In the genomic region with DNA sequence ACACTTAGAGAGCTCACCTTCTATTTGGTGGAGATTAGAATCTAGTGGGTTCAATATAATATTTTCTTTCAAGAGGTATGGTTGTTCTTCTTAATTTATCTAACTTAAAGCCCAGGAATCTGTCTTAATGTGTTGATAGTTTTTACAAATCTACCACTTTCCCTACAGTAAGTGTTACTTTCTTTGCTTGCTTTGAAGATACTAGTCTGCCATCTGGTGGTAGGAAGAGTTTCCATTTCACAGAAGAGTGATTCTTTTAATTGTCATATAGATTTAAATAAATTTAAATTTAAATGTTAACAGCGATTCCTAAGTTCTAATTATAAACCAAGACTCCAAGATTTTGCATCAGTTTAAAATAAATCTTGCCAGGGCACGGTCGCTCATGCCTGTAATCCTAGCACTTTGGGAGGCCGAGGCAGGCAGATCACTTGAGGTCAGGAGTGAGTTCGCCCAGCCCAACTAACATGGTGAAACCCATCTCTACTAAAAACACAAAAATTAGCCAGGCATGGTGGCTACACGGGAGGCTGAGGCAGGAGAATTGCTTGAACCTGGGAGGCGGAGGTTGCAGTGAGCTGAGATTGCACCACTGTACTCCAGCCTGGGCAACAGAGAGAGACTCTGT, we compare ENCODE assay signal across 8 cellular contexts. TPM values are rescaled to one million over a fixed set of nuclear protein-coding genes. Genes with fewer than 3 reads are reported as not detected.
DNase-seq lines count a peak whose midpoint lies in the region; ATAC-seq and TF ChIP-seq lines count a peak whose summit lies in the region.

No MANE protein-coding gene starts in this region.

- H3K23me2 ChIP-seq in H9 (ENCODE audit: insufficient read length, low read depth, low read length, poor library complexity, severe bottlenecking), result no peaks in the 10 kb centered on the region

- H3K56ac ChIP-seq in H9 (ENCODE audit: insufficient read length, low read depth, low read length), result no peak overlapping the region

- H3K4me3 ChIP-seq in PC-9, result no peak overlapping the region
- H3K4me3 ChIP-seq in endodermal cell (ENCODE audit: low read length), result no peak overlapping the region
- no peak overlapping the region for H3K4me3 ChIP-seq in mucosa of descending colon

- H3K4me3 Mint-ChIP-seq in H9 (no peak overlapping the region), endodermal cell (no peak overlapping the region)

- H3T11ph ChIP-seq in H9 (ENCODE audit: low read length), result no peak overlapping the region

- DNase-seq in NCI-H1105 treated with DMSO at 0.1 percent for 48 hours (lab: John Stamatoyannopoulos, UW), result peak; percentile 29
- no peak for DNase-seq in NCI-H1105 (lab: John Stamatoyannopoulos, UW)
- no peak for DNase-seq in H9
- no peak for DNase-seq in PC-9
- no peak for DNase-seq in endodermal cell
- DNase-seq in mucosa of descending colon, result peak in 1 of 3 donors; percentile 55

- H3K79me1 ChIP-seq in H9 (ENCODE audit: insufficient read depth, low read depth, low read length, poor library complexity, severe bottlenecking), result no peaks in the 10 kb centered on the region

- POLR2A ChIA-PET in PC-9 (lab: Charles Lee; ENCODE audit: unreplicated experiment), result no interaction called here

- H3K9ac ChIP-seq in H9 (ENCODE audit: extremely low read depth, insufficient read length, low read length), result no peak overlapping the region
- H3K9ac ChIP-seq in endodermal cell (ENCODE audit: extremely low read depth, low read length, poor library complexity, severe bottlenecking), result no peak overlapping the region

- H3K27ac Mint-ChIP-seq in H9 (no peak overlapping the region; a peak in 2 of 7 replicates), endodermal cell (no peak overlapping the region)

- no peaks in the 10 kb centered on the region for H3K9me2 ChIP-seq in PC-9 (ENCODE audit: insufficient read depth)

- H2BK12ac ChIP-seq in H9 (ENCODE audit: insufficient read length, low read depth, low read length), result no peak overlapping the region

- H3K27me3 ChIP-seq in H9 (ENCODE audit: insufficient read depth, low read length), result no peaks in the 10 kb centered on the region
- no peaks in the 10 kb centered on the region for H3K27me3 ChIP-seq in PC-9 (ENCODE audit: insufficient read depth, low read depth)
- no peaks in the 10 kb centered on the region for H3K27me3 ChIP-seq in endodermal cell (ENCODE audit: control insufficient read depth, insufficient read depth, low read length, poor library complexity, severe bottlenecking)

- H3K27ac ChIP-seq in H9 (ENCODE audit: insufficient read length, low read depth, low read length) (no peak overlapping the region), PC-9 (no peak overlapping the region), endodermal cell (ENCODE audit: low read depth, low read length) (no peak overlapping the region)

- no TSS peak for BruUV-seq in PC-9 (replicated peaks; lab: Mats Ljungman, UMichigan)

- H3K36me3 ChIP-seq in PC-9 (ENCODE audit: low read depth), result no peaks in the 10 kb centered on the region
- H3K36me3 ChIP-seq in endodermal cell (ENCODE audit: control insufficient read depth, insufficient read depth, low read length), result no peaks in the 10 kb centered on the region
- H3K36me3 ChIP-seq in mucosa of descending colon (ENCODE audit: low read depth), result no peaks in the 10 kb centered on the region

- H3K36me3 Mint-ChIP-seq in H9 (ENCODE audit: insufficient read depth in 1 of 3, low read depth in 3 of 3) (no peaks in the 10 kb centered on the region; a peak in 1 of 7 replicates), endodermal cell (ENCODE audit: low read depth) (no peaks in the 10 kb centered on the region)

- no peaks in the 10 kb centered on the region for H3K79me2 ChIP-seq in H9 (ENCODE audit: insufficient read depth, low read length)
- H3K79me2 ChIP-seq in PC-9 (ENCODE audit: low read depth), result no peaks in the 10 kb centered on the region

- H3K9me3 Mint-ChIP-seq in H9, result no peaks in the 10 kb centered on the region
- no peaks in the 10 kb centered on the region for H3K9me3 Mint-ChIP-seq in endodermal cell

- H3F3A ChIP-seq in PC-9 (ENCODE audit: insufficient read depth, low read depth), result peaks cover 5% of the 10 kb centered on the region; the same call in 1 of the 2 replicates

- H3K9me3 ChIP-seq in H9 (ENCODE audit: control insufficient read depth, low read depth, low read length) (no peaks in the 10 kb centered on the region), PC-9 (ENCODE audit: insufficient read depth, low read depth) (no peaks in the 10 kb centered on the region), endodermal cell (ENCODE audit: control insufficient read depth, low read length) (no peaks in the 10 kb centered on the region), mucosa of descending colon (no peaks in the 10 kb centered on the region)

- no peak overlapping the region for H2AFZ ChIP-seq in H9 (ENCODE audit: low read length)
- no peak overlapping the region for H2AFZ ChIP-seq in PC-9

- ATAC-seq in mucosa of descending colon (peak; percentile 56), GM21528 (IDR thresholded peaks at IDR 0.05; ENCODE audit: low FRiP score, unreplicated experiment) (no peak), HG03571 (IDR thresholded peaks at IDR 0.05; ENCODE audit: unreplicated experiment) (no peak)

- H3K4me2 ChIP-seq in H9 (ENCODE audit: insufficient read depth, insufficient read length, low read length), result no peak overlapping the region
- no peak overlapping the region for H3K4me2 ChIP-seq in PC-9

- H2BK5ac ChIP-seq in H9 (ENCODE audit: insufficient read length, low read length), result no peak overlapping the region

- H2BK20ac ChIP-seq in H9 (ENCODE audit: low read depth, low read length, poor library complexity, severe bottlenecking), result no peak overlapping the region

- H2AK5ac ChIP-seq in H9 (ENCODE audit: insufficient read length, low read length), result no peak overlapping the region

- H4K8ac ChIP-seq in H9 (replicated peaks; ENCODE audit: insufficient read length, low read depth, low read length), result no peak overlapping the region

- H2BK15ac ChIP-seq in H9 (ENCODE audit: low read depth, low read length), result no peak overlapping the region

- CTCF ChIA-PET in PC-9 (lab: Charles Lee), result no interaction called here

- H3K18ac ChIP-seq in H9 (ENCODE audit: insufficient read length, low read depth, low read length), result no peak overlapping the region

- H4K91ac ChIP-seq in H9 (ENCODE audit: insufficient read length, low read depth, low read length), result no peak overlapping the region

- H3K14ac ChIP-seq in H9 (ENCODE audit: insufficient read depth, low read length), result no peak overlapping the region

- H4K20me1 ChIP-seq in H9 (ENCODE audit: control insufficient read depth, insufficient read depth, insufficient read length) (no peaks in the 10 kb centered on the region), PC-9 (ENCODE audit: insufficient read depth) (no peaks in the 10 kb centered on the region)

- H3K4me1 Mint-ChIP-seq in H9 (peaks cover 11 to 14% of the 10 kb centered on the region in 2 experiments), endodermal cell (peaks cover 15% of the 10 kb centered on the region)

- no peak overlapping the region for H2BK120ac ChIP-seq in H9 (ENCODE audit: low read depth, low read length, poor library complexity, severe bottlenecking)

- H3K27me3 Mint-ChIP-seq in H9 (ENCODE audit: low read depth) (no peaks in the 10 kb centered on the region), endodermal cell (ENCODE audit: insufficient read depth) (no peaks in the 10 kb centered on the region)

- no peak overlapping the region for H3K23ac ChIP-seq in H9 (ENCODE audit: insufficient read length, low read depth, low read length)

- H4K5ac ChIP-seq in H9 (ENCODE audit: insufficient read length, low read depth, low read length), result no peak overlapping the region

- intact Hi-C loops in PC-9 (cut with micrococcal nuclease; ENCODE audit: unreplicated experiment) (loop anchor here (1.0 to 5.0 kb wide), 4 partner anchors 90 to 969 kb away; no protein-coding TSS in a partner anchor), mucosa of descending colon (cut with DNase I, micrococcal nuclease) (loop anchor here (5.0 kb wide), 1 partner anchor 89 kb away; no protein-coding TSS in a partner anchor)

- H3K4ac ChIP-seq in H9 (ENCODE audit: low read depth, low read length), result no peak overlapping the region

- H3K4me1 ChIP-seq in H9 (ENCODE audit: insufficient read depth, low read length), result no peaks in the 10 kb centered on the region; the same call in 1 of the 2 replicates
- H3K4me1 ChIP-seq in PC-9 (replicated peaks; ENCODE audit: insufficient read depth), result 0 out of 2 replicates have a peak, but pooled peaks cover 1% of the 10 kb centered on the region
- no peaks in the 10 kb centered on the region for H3K4me1 ChIP-seq in endodermal cell (ENCODE audit: control insufficient read depth, insufficient read depth, low read length)
- peaks cover 3% of the 10 kb centered on the region for H3K4me1 ChIP-seq in mucosa of descending colon (ENCODE audit: low read depth)

- WGBS in H9 (ENCODE audit: extremely low coverage, insufficient read length, low lambda C conversion rate), result no CpG with 5 or more reads among the region's 7 CpGs
- 33 to 66% methylated on average over 3 to 7 of the region's 7 CpGs for WGBS in endodermal cell (ENCODE audit: insufficient coverage in 1 of 2, insufficient read length in 1 of 2), 2 experiments

- peak; percentile 86 for TF ChIP-seq CTCF in H9 (conservative IDR thresholded peaks at IDR 0.05)
- peak; percentile 72 for TF ChIP-seq CTCF in PC-9 (conservative IDR thresholded peaks at IDR 0.05)
- TF ChIP-seq CTCF in endodermal cell (conservative IDR thresholded peaks at IDR 0.05), result peak; percentile 91
- peak; percentile 14 for TF ChIP-seq CTCF in mucosa of descending colon (IDR thresholded peaks at IDR 0.05)

RNA-seq across cellular contexts. Expression of a gene that starts 43.5 kb away (rescaled TPM):
- total RNA-seq in H9 (2021) (27.6 and 28.5 TPM in 2 replicates), PC-9 (2021) (14.7 and 15.3 TPM in 2 replicates), endodermal cell (10 to 100 TPM; 23.2 to 28.6 TPM), mucosa of descending colon (10 to 100 TPM; 32.5 to 35.8 (median 32.8) TPM)
- polyA plus RNA-seq in endodermal cell (2013, experiment 1 of 2), result 24.5 TPM
- polyA plus RNA-seq in endodermal cell (2013, experiment 2 of 2), result 21.6 TPM

Comparison
In these comparisons a context has a peak if more than half of its experiments do, and no peak if none do; other contexts are left out.
1. CTCF ChIP-seq: peak in every context shown above with its lines; median percentile 91 in endodermal cell; 86 in H9; 72 in PC-9; 14 in mucosa of descending colon.